17 cellular contexts compared by ENCODE assay signal in genomic region chr21:44489962-44490361, GRCh38. TPM values are rescaled to one million over a fixed set of nuclear protein-coding genes. Genes with fewer than 3 reads are reported as not detected.
DNase-seq lines count a peak whose midpoint lies in the region; TF ChIP-seq lines count a peak whose summit lies in the region.
"Had no signal": no experiment of that assay in that cellular context is flagged by ENCODE, and none has a peak within 500 bp of the region (broad histone marks: within the 10 kb centered on the region; RNA-seq: fewer than 3 reads in every experiment).

No MANE protein-coding gene starts in this region.

- no peaks in the 10 kb centered on the region for H3F3A ChIP-seq in Loucy (ENCODE audit: low read depth)

- peak; percentile 13 for DNase-seq in NCI-H82 (lab: John Stamatoyannopoulos, UW)
- no peak for DNase-seq in NCI-H82 treated with DMSO at 0.1 percent for 48 hours (lab: John Stamatoyannopoulos, UW; ENCODE audit: unreplicated experiment)
- no peak for DNase-seq in cardiac fibroblast (ENCODE audit: low read depth in 2 of 2)
- DNase-seq in retinal pigment epithelial cell (ENCODE audit: low read depth) = no peak
- no peak for DNase-seq in NCI-H1417 treated with DMSO at 0.1 percent for 48 hours (lab: John Stamatoyannopoulos, UW)
- DNase-seq in ureter (ENCODE audit: low spot score) = no peak
- DNase-seq in effector memory CD4-positive, alpha-beta T cell = no peak
- DNase-seq: CD8-positive, alpha-beta T cell; cerebellar nuclear complex; immature natural killer cell; naive B cell; NCI-H2029 had no signal

- H4K20me1 ChIP-seq in Loucy (ENCODE audit: insufficient read depth, low read length, poor library complexity, severe bottlenecking) = no peaks in the 10 kb centered on the region

- no peaks in the 10 kb centered on the region for H3K27me3 ChIP-seq in Loucy (ENCODE audit: insufficient read depth, low read length, poor library complexity, severe bottlenecking)
- no peaks in the 10 kb centered on the region for H3K27me3 ChIP-seq in effector memory CD4-positive, alpha-beta T cell (replicated peaks; ENCODE audit: control insufficient read depth, insufficient read depth, low read length, poor library complexity, severe bottlenecking)

- no peak overlapping the region for H3K4me2 ChIP-seq in Loucy (ENCODE audit: low read depth, low read length, poor library complexity, severe bottlenecking)

- H3K27ac ChIP-seq in effector memory CD4-positive, alpha-beta T cell (ENCODE audit: insufficient read depth, low read length, poor library complexity, severe bottlenecking) = no peak overlapping the region

- H3K9me3 ChIP-seq in Loucy (ENCODE audit: insufficient read depth, low read depth, low read length) = peaks cover 4% of the 10 kb centered on the region; the same call in 1 of the 2 replicates
- no peaks in the 10 kb centered on the region for H3K9me3 ChIP-seq in effector memory CD4-positive, alpha-beta T cell (ENCODE audit: control insufficient read depth, low read length)

- H3K4me3 ChIP-seq in Loucy (ENCODE audit: low read length, poor library complexity, severe bottlenecking) (no peak overlapping the region), cardiac fibroblast (replicated peaks in 1 of 2; ENCODE audit: low read depth in 2 of 2, low read length in 2 of 2) (no peak overlapping the region), retinal pigment epithelial cell (ENCODE audit: low read length) (no peak overlapping the region)
- no peak overlapping the region for H3K4me3 ChIP-seq in effector memory CD4-positive, alpha-beta T cell (ENCODE audit: insufficient read depth, low read depth, low read length, poor library complexity, severe bottlenecking)

- H3K9ac ChIP-seq in Loucy (ENCODE audit: low read depth, low read length, poor library complexity, severe bottlenecking) = no peak overlapping the region

- H3K79me2 ChIP-seq in Loucy (ENCODE audit: insufficient read depth, low read length) = no peaks in the 10 kb centered on the region

- peak; percentile 31; the same call in 1 of the 2 replicates for TF ChIP-seq CTCF in Loucy (conservative IDR thresholded peaks at IDR 0.05; ENCODE audit: low read length)
- TF ChIP-seq CTCF in cardiac fibroblast (IDR thresholded peaks at IDR 0.05; ENCODE audit: low read depth, low read length) = peak; percentile 14
- peak; percentile 33 for TF ChIP-seq CTCF in retinal pigment epithelial cell (conservative IDR thresholded peaks at IDR 0.05; ENCODE audit: low read depth, low read length)

- no peaks in the 10 kb centered on the region for H3K9me2 ChIP-seq in Loucy (replicated peaks; ENCODE audit: low read depth, low read length)

- no peaks in the 10 kb centered on the region for H3K36me3 ChIP-seq in Loucy (ENCODE audit: insufficient read depth, low read length)
- H3K36me3 ChIP-seq in effector memory CD4-positive, alpha-beta T cell (ENCODE audit: control insufficient read depth, insufficient read depth, low read length) = no peaks in the 10 kb centered on the region

- H2AFZ ChIP-seq in Loucy (ENCODE audit: low read length) = no peak overlapping the region

- no peaks in the 10 kb centered on the region for H3K4me1 ChIP-seq in Loucy (ENCODE audit: insufficient read depth, low read length, poor library complexity, severe bottlenecking)
- H3K4me1 ChIP-seq in effector memory CD4-positive, alpha-beta T cell (ENCODE audit: control insufficient read depth, insufficient read depth, low read length, poor library complexity, severe bottlenecking) = no peaks in the 10 kb centered on the region

RNA-seq across cellular contexts. Expression of gene LRRC3, which starts 34.7 kb away (rescaled TPM):
- 3.8 TPM for total RNA-seq in ureter
- total RNA-seq: MCF 10A had no signal

RNA-seq across cellular contexts. Expression of gene KRTAP10-1, which starts 50.0 kb away (rescaled TPM):
- not detected for total RNA-seq in ureter
- total RNA-seq: CD8-positive, alpha-beta T cell; H4; lung microvascular endothelial cell; MCF 10A; NCI-H460 had no signal
